ENCODE assay signal across 32 cellular contexts in the genomic region with DNA sequence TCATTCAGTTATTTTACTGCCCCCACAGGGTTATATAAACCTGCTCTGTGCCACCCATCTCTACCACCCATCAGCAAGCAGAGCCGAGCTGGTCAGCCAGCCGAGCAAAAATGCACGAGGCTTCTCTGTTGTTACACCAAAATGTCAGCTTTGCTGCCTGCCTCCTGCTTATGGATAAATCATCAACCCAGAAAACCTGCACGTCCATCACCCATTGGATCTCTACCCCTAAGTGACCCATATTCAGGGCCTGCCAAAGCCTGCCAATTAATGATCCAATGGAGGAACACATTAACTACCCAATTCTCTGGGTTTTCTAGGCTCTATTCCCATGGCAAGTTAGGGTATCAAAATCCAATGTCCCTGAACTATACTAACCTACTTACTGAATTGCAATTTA.
"Had no signal": no experiment of that assay in that cellular context is flagged by ENCODE, and none has a peak within 500 bp of the region (broad histone marks: within the 10 kb centered on the region; RNA-seq: fewer than 3 reads in every experiment).

No MANE protein-coding gene starts in this region.

- FAIRE-seq: colon had no signal

- DNase-seq: activated B cell treated with CpG ODN at 0.5 μM for 24 hours; activated CD4-positive, alpha-beta T cell treated with anti-CD3 and anti-CD28 coated beads for 48 hours; activated CD4-positive, alpha-beta T cell treated with anti-CD3 and anti-CD28 coated beads, Interleukin-2, amount 50 U/mL, for 1 hour; activated CD4-positive, alpha-beta T cell treated with anti-CD3 and anti-CD28 coated beads, Interleukin-2, amount 50 U/mL, for 48 hours; activated CD8-positive, alpha-beta memory T cell treated with anti-CD3 and anti-CD28 coated beads for 24 hours; activated CD8-positive, alpha-beta T cell treated with anti-CD3 and anti-CD28 coated beads for 36 hours; activated effector memory CD4-positive, alpha-beta T cell treated with anti-CD3 and anti-CD28 coated beads, Interleukin-2, amount 50 U/mL, for 16 hours; activated naive CD4-positive, alpha-beta T cell treated with anti-CD3 and anti-CD28 coated beads for 36 hours; activated naive CD8-positive, alpha-beta T cell treated with anti-CD3 and anti-CD28 coated beads for 36 hours; activated naive CD8-positive, alpha-beta T cell treated with anti-CD3 and anti-CD28 coated beads, Interleukin-2, amount 50 U/mL, for 24 hours; activated T-cell treated with anti-CD3 and anti-CD28 coated beads, Interleukin-2, amount 50 U/mL, for 4 hours; adrenal gland; amygdala; aorta; body of pancreas; caudate nucleus; cortex of kidney; dermis blood vessel endothelial cell; effector CD4-positive, alpha-beta T cell; effector memory CD8-positive, alpha-beta T cell; esophagus squamous epithelium; foreskin melanocyte; T-helper 1 cell; T-helper 17 cell; T1000; WERI-Rb-1 had no signal

- H3K36me3 ChIP-seq: adrenal gland, esophagus squamous epithelium, gastroesophageal sphincter, WERI-Rb-1 had no signal

- ATAC-seq: activated CD4-positive, CD25-positive, alpha-beta regulatory T cell treated with anti-CD3 and anti-CD28 coated beads, Interleukin-2, amount 50 U/mL, for 24 hours; activated CD8-positive, alpha-beta T cell treated with anti-CD3 and anti-CD28 coated beads for 36 hours; activated naive CD8-positive, alpha-beta T cell treated with anti-CD3 and anti-CD28 coated beads, Interleukin-2, amount 50 U/mL, for 24 hours; activated T-cell treated with anti-CD3 and anti-CD28 coated beads, Interleukin-2, amount 50 U/mL, for 4 hours; body of pancreas; effector memory CD8-positive, alpha-beta T cell; gastroesophageal sphincter; T-helper 17 cell had no signal

- H3K4me1 ChIP-seq: adrenal gland, body of pancreas, esophagus squamous epithelium had no signal

- H3K27ac Mint-ChIP-seq: activated B cell treated with CpG ODN at 0.5 μM for 24 hours; activated CD8-positive, alpha-beta T cell treated with anti-CD3 and anti-CD28 coated beads for 36 hours; activated naive CD4-positive, alpha-beta T cell treated with anti-CD3 and anti-CD28 coated beads for 36 hours; activated naive CD4-positive, alpha-beta T cell treated with anti-CD3 and anti-CD28 coated beads, Interleukin-2, amount 50 U/mL, for 24 hours; activated naive CD8-positive, alpha-beta T cell treated with anti-CD3 and anti-CD28 coated beads for 36 hours; activated naive CD8-positive, alpha-beta T cell treated with anti-CD3 and anti-CD28 coated beads, Interleukin-2, amount 50 U/mL, for 24 hours; activated T-helper 2 cell treated with anti-CD3 and anti-CD28 coated beads, Interferon-gamma antibody, Interleukin-2, Interleukin-4, amounts not matched to agents 10 μg/mL and 5 μg/mL and 100 μg/mL, durations not matched to agents 14 hours and 24 hours and 36 hours; effector memory CD8-positive, alpha-beta T cell; T-helper 17 cell; T-helper 2 cell treated with Interferon-gamma antibody and Interleukin-4, amounts not matched to agents 5 μg/mL and 100 μg/mL, for 36 hours had no signal

- H3K4me3 ChIP-seq: adrenal gland, body of pancreas, esophagus squamous epithelium, gastroesophageal sphincter had no signal

- H3K27ac ChIP-seq: adrenal gland, body of pancreas, esophagus squamous epithelium, gastroesophageal sphincter, WERI-Rb-1 had no signal

- H3K4me1 Mint-ChIP-seq: activated B cell treated with CpG ODN at 0.5 μM for 24 hours; activated naive CD4-positive, alpha-beta T cell treated with anti-CD3 and anti-CD28 coated beads, Interleukin-2, amount 50 U/mL, for 24 hours; activated naive CD8-positive, alpha-beta T cell treated with anti-CD3 and anti-CD28 coated beads for 36 hours; activated naive CD8-positive, alpha-beta T cell treated with anti-CD3 and anti-CD28 coated beads, Interleukin-2, amount 50 U/mL, for 24 hours; T-helper 17 cell had no signal

- H3K9me3 Mint-ChIP-seq: activated B cell treated with CpG ODN at 0.5 μM for 24 hours; activated CD8-positive, alpha-beta T cell treated with anti-CD3 and anti-CD28 coated beads for 36 hours; activated naive CD4-positive, alpha-beta T cell treated with anti-CD3 and anti-CD28 coated beads for 36 hours; activated naive CD4-positive, alpha-beta T cell treated with anti-CD3 and anti-CD28 coated beads, Interleukin-2, amount 50 U/mL, for 24 hours; activated naive CD8-positive, alpha-beta T cell treated with anti-CD3 and anti-CD28 coated beads for 36 hours; activated naive CD8-positive, alpha-beta T cell treated with anti-CD3 and anti-CD28 coated beads, Interleukin-2, amount 50 U/mL, for 24 hours; activated T-cell treated with anti-CD3 and anti-CD28 coated beads, Interleukin-2, amount 50 U/mL, for 4 hours; activated T-helper 2 cell treated with anti-CD3 and anti-CD28 coated beads, Interferon-gamma antibody, Interleukin-2, Interleukin-4, amounts not matched to agents 10 μg/mL and 5 μg/mL and 100 μg/mL, durations not matched to agents 14 hours and 24 hours and 36 hours; effector memory CD8-positive, alpha-beta T cell; T-helper 2 cell treated with Interferon-gamma antibody and Interleukin-4, amounts not matched to agents 5 μg/mL and 100 μg/mL, for 36 hours had no signal

- H3K36me3 Mint-ChIP-seq: activated naive CD8-positive, alpha-beta T cell treated with anti-CD3 and anti-CD28 coated beads for 36 hours had no signal

- H3K9me3 ChIP-seq: adrenal gland, body of pancreas, esophagus squamous epithelium, gastroesophageal sphincter had no signal

- H3K27me3 ChIP-seq: adrenal gland, body of pancreas, esophagus squamous epithelium, gastroesophageal sphincter had no signal

- H3K27me3 Mint-ChIP-seq: activated B cell treated with CpG ODN at 0.5 μM for 24 hours; activated CD8-positive, alpha-beta T cell treated with anti-CD3 and anti-CD28 coated beads for 36 hours; activated naive CD4-positive, alpha-beta T cell treated with anti-CD3 and anti-CD28 coated beads, Interleukin-2, amount 50 U/mL, for 24 hours; activated naive CD8-positive, alpha-beta T cell treated with anti-CD3 and anti-CD28 coated beads for 36 hours; activated naive CD8-positive, alpha-beta T cell treated with anti-CD3 and anti-CD28 coated beads, Interleukin-2, amount 50 U/mL, for 24 hours; effector memory CD8-positive, alpha-beta T cell; T-helper 17 cell had no signal

- H3K4me3 Mint-ChIP-seq: activated B cell treated with CpG ODN at 0.5 μM for 24 hours; activated CD8-positive, alpha-beta T cell treated with anti-CD3 and anti-CD28 coated beads for 36 hours; activated naive CD4-positive, alpha-beta T cell treated with anti-CD3 and anti-CD28 coated beads for 36 hours; activated naive CD4-positive, alpha-beta T cell treated with anti-CD3 and anti-CD28 coated beads, Interleukin-2, amount 50 U/mL, for 24 hours; activated naive CD8-positive, alpha-beta T cell treated with anti-CD3 and anti-CD28 coated beads for 36 hours; activated naive CD8-positive, alpha-beta T cell treated with anti-CD3 and anti-CD28 coated beads, Interleukin-2, amount 50 U/mL, for 24 hours; activated T-cell treated with anti-CD3 and anti-CD28 coated beads, Interleukin-2, amount 50 U/mL, for 4 hours; effector memory CD8-positive, alpha-beta T cell; T-helper 17 cell; T-helper 2 cell treated with Interferon-gamma antibody and Interleukin-4, amounts not matched to agents 5 μg/mL and 100 μg/mL, for 36 hours had no signal
